11 cellular contexts compared by ENCODE assay signal in genomic region chr4:57424231-57424897, GRCh38.
DNase-seq lines count a peak whose midpoint lies in the region; ATAC-seq, FAIRE-seq and TF ChIP-seq lines count a peak whose summit lies in the region.
"Had no signal": no experiment of that assay in that cellular context is flagged by ENCODE, and none has a peak within 500 bp of the region (broad histone marks: within the 10 kb centered on the region; RNA-seq: fewer than 3 reads in every experiment).

No MANE protein-coding gene starts in this region.

- peak; percentile 25 for DNase-seq in H54 (ENCODE audit: insufficient read length, low spot score)
- DNase-seq in T1000 (lab: John Stamatoyannopoulos, UW) = peak; percentile 35
- DNase-seq in stromal cell of bone marrow (ENCODE audit: low read depth) = peak; percentile 89
- DNase-seq in NCI-H146 (lab: John Stamatoyannopoulos, UW) = no peak
- DNase-seq in Karpas-422 = no peak
- DNase-seq: activated CD8-positive, alpha-beta memory T cell treated with anti-CD3 and anti-CD28 coated beads, Interleukin-2, amount 50 U/mL, for 48 hours; lower lobe of right lung; NCI-H2029 treated with DMSO at 0.1 percent for 48 hours; T-cell had no signal

- no peak overlapping the region for H3K9ac ChIP-seq in Karpas-422 (ENCODE audit: low read length)

- WGBS in gastroesophageal sphincter (ENCODE audit: low coverage in 1 of 2), 2 donors = 39 to 46% methylated on average over 4 to 6 of the region's 6 CpGs

- no peaks in the 10 kb centered on the region for H4K20me1 ChIP-seq in Karpas-422 (ENCODE audit: insufficient read depth, low read depth, low read length)

- TF ChIP-seq POLR2A in H54 (IDR thresholded peaks at IDR 0.05; ENCODE audit: low read depth, low read length) = no peak
- no peak for TF ChIP-seq POLR2A in gastroesophageal sphincter (IDR thresholded peaks at IDR 0.05)

- ATAC-seq in gastroesophageal sphincter = peak; percentile 78
- no peak for ATAC-seq in GM18870 (IDR thresholded peaks at IDR 0.05; ENCODE audit: unreplicated experiment)
- ATAC-seq: lower lobe of right lung, T-cell had no signal

- H3K4me1 ChIP-seq in gastroesophageal sphincter = peaks cover 0 to 18% (median 8%) of the 10 kb centered on the region in 3 donors
- no peaks in the 10 kb centered on the region for H3K4me1 ChIP-seq in Karpas-422 (ENCODE audit: low read length)
- H3K4me1 ChIP-seq: lower lobe of right lung had no signal

- peak overlapping the region in 3 of 4 donors; percentile 41 to 50 (median 46) for H3K27ac ChIP-seq in gastroesophageal sphincter
- H3K27ac ChIP-seq in Karpas-422 (ENCODE audit: low read length) = no peak overlapping the region
- H3K27ac ChIP-seq: lower lobe of right lung had no signal

- no peaks in the 10 kb centered on the region for H3K27me3 ChIP-seq in gastroesophageal sphincter
- no peaks in the 10 kb centered on the region for H3K27me3 ChIP-seq in Karpas-422 (ENCODE audit: low read length)

- H3K9me3 ChIP-seq in gastroesophageal sphincter (no peaks in the 10 kb centered on the region), Karpas-422 (ENCODE audit: low read length) (no peaks in the 10 kb centered on the region)
- H3K9me3 ChIP-seq: lower lobe of right lung had no signal

- H2AFZ ChIP-seq in Karpas-422 (ENCODE audit: low read length) = no peak overlapping the region

- no peaks in the 10 kb centered on the region for H3K9me2 ChIP-seq in Karpas-422 (replicated peaks; ENCODE audit: insufficient read depth, low read length)

- TF ChIP-seq CTCF in gastroesophageal sphincter (IDR thresholded peaks at IDR 0.05) = no peak

- H3K4me3 ChIP-seq in gastroesophageal sphincter (no peak overlapping the region), Karpas-422 (ENCODE audit: low read length) (no peak overlapping the region)
- H3K4me3 ChIP-seq: lower lobe of right lung had no signal

- TF ChIP-seq EP300 in gastroesophageal sphincter (IDR thresholded peaks at IDR 0.05) = no peak

- no peak overlapping the region for H3K4me2 ChIP-seq in Karpas-422 (ENCODE audit: low read depth, low read length, poor library complexity, severe bottlenecking)

- H3K36me3 ChIP-seq in gastroesophageal sphincter (no peaks in the 10 kb centered on the region), Karpas-422 (ENCODE audit: insufficient read depth, low read length) (no peaks in the 10 kb centered on the region)
- H3K36me3 ChIP-seq: lower lobe of right lung had no signal

- peak; percentile 96 for FAIRE-seq in H54 (lab: Jason Lieb, UNC)

- H3K79me2 ChIP-seq in Karpas-422 (ENCODE audit: low read length) = no peaks in the 10 kb centered on the region

Comparison
In these comparisons a context has a peak if more than half of its experiments do, and no peak if none do; other contexts are left out.
1. DNase-seq: peak in H54 (single experiment), T1000 (single experiment) and stromal cell of bone marrow (single experiment); none in NCI-H146 (single experiment) and Karpas-422 (single experiment).